Comparison of ENCODE assay signal across 1 cellular context in genomic region chr1:247298124-247298481, GRCh38.
TF ChIP-seq lines count a peak whose summit lies in the region.

No MANE protein-coding gene starts in this region.

TF ChIP-seq in K562, 482 proteins besides CTCF, POLR2A, EP300 and RAD21:
- TF ChIP-seq ZBTB34 (CRISPR knock-in tag; IDR thresholded peaks at IDR 0.05) (no peak), BCLAF1 (IDR thresholded peaks at IDR 0.05; ENCODE audit: borderline replicate concordance in 1 of 2, control insufficient read depth in 1 of 2, low read depth in 2 of 2, low read length in 1 of 2) (no peak), ZNF384 (IDR thresholded peaks at IDR 0.05; ENCODE audit: low read depth, low read length) (no peak), E2F6 (IDR thresholded peaks at IDR 0.05; ENCODE audit: borderline replicate concordance in 1 of 2, extremely low read depth in 1 of 2, insufficient read depth in 1 of 2, insufficient read length in 1 of 2, low read depth in 1 of 2, low read length in 1 of 2, poor library complexity in 1 of 2, severe bottlenecking in 1 of 2) (no peak)
